Comparison of ENCODE assay signal across 10 cellular contexts in the genomic region with DNA sequence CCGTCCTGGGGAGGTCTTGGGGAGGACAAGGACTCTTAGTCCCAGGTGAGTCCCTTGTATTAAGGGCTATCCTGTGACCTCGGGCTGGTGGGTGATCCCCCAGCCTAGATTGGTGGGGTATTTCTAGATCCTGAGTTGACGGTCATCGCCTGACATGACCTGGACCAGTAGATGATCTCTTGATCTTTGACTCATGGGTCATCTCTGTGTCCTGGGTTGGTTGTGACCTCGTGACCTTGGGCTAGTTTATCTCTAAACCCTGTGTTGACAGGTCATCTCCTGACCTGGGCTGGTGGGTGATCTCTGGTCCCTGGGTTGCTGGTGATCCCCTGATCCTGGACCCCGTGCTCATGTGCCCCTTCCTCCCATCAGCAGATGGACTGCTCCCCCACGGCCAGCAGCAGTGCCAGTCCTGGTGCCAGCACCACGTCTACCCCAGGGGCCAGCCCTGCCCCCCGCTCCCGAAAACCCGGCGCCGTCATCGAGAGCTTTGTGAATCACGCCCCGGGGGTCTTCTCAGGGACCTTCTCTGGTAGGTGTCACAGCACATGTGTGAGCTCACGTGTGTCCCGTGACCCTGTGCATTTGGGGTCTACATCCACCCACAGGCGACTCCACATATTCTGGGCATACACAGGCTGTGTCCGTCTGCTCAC. TPM values are rescaled to one million over a fixed set of nuclear protein-coding genes. Genes with fewer than 3 reads are reported as not detected.
DNase-seq lines count a peak whose midpoint lies in the region; ATAC-seq and TF ChIP-seq lines count a peak whose summit lies in the region.
"Had no signal": no experiment of that assay in that cellular context is flagged by ENCODE, and none has a peak within 500 bp of the region (broad histone marks: within the 10 kb centered on the region; RNA-seq: fewer than 3 reads in every experiment).

No MANE protein-coding gene starts in this region.

- peak overlapping the region; percentile 73 for H3K27ac ChIP-seq in AG04450 (ENCODE audit: low read depth, low read length)
- peak overlapping the region; percentile 83 for H3K27ac ChIP-seq in osteoblast (ENCODE audit: low read depth, low read length)
- H3K27ac ChIP-seq: SJCRH30 had no signal

- H3K27ac Mint-ChIP-seq in endothelial cell (ENCODE audit: unreplicated experiment) = peak overlapping the region; percentile 24

- H3K4me1 ChIP-seq in NT2/D1 (ENCODE audit: insufficient read depth, insufficient read length) (peaks cover 35% of the 10 kb centered on the region), osteoblast (ENCODE audit: insufficient read depth, low read length) (peaks cover 35% of the 10 kb centered on the region)

- peak overlapping the region; percentile 87 for H3K4me2 ChIP-seq in osteoblast (ENCODE audit: insufficient read depth, low read length)

- no peaks in the 10 kb centered on the region; the same call in 1 of the 2 replicates for H3K9me3 ChIP-seq in AG04450 (ENCODE audit: control insufficient read depth, insufficient read depth, low read length)
- H3K9me3 ChIP-seq in NT2/D1 (ENCODE audit: insufficient read depth, low read length) = no peaks in the 10 kb centered on the region
- H3K9me3 ChIP-seq in osteoblast (ENCODE audit: low read depth, low read length) = no peaks in the 10 kb centered on the region
- H3K9me3 ChIP-seq: SJCRH30 had no signal

- no peak overlapping the region for H3K4me3 ChIP-seq in AG04450 (ENCODE audit: low read depth, low read length)
- no peak overlapping the region for H3K4me3 ChIP-seq in NT2/D1 (ENCODE audit: insufficient read length, low read depth)
- peak overlapping the region; percentile 80 for H3K4me3 ChIP-seq in osteoblast (ENCODE audit: insufficient read depth, low read length)
- H3K4me3 ChIP-seq: SJCRH30 had no signal

- H4K20me1 ChIP-seq in osteoblast (ENCODE audit: insufficient read depth, low read length) = peaks cover 56% of the 10 kb centered on the region

- CTCF ChIA-PET in AG04450 (lab: Charles Lee) = interaction anchor here (2.4 to 3.1 kb wide), 2 partner anchors 10 to 12 kb away, joined by 13 to 16 read pairs; no protein-coding TSS in a partner anchor

- peak overlapping the region; percentile 54 for H3K9ac ChIP-seq in NT2/D1 (ENCODE audit: insufficient read length, low read depth)

- H3K79me2 ChIP-seq in osteoblast (ENCODE audit: insufficient read depth, low read length) = peaks cover 67% of the 10 kb centered on the region

- TF ChIP-seq CTCF in AG04450 (IDR thresholded peaks at IDR 0.05; ENCODE audit: low read depth, low read length) (no peak), endothelial cell (IDR thresholded peaks at IDR 0.05; ENCODE audit: unreplicated experiment) (no peak), osteoblast (IDR thresholded peaks at IDR 0.05; ENCODE audit: extremely low read depth, low read depth, low read length) (no peak)

- H3K9me3 Mint-ChIP-seq in endothelial cell (ENCODE audit: unreplicated experiment) = no peaks in the 10 kb centered on the region

- H3K27me3 ChIP-seq in AG04450 (ENCODE audit: control insufficient read depth, insufficient read depth, low read length) (no peaks in the 10 kb centered on the region), NT2/D1 (ENCODE audit: insufficient read depth, insufficient read length) (no peaks in the 10 kb centered on the region), osteoblast (ENCODE audit: insufficient read depth, low read length) (no peaks in the 10 kb centered on the region)
- H3K27me3 ChIP-seq: brain microvascular endothelial cell, SJCRH30 had no signal

- ATAC-seq in GM21515 (IDR thresholded peaks at IDR 0.05; ENCODE audit: unreplicated experiment) = no peak
- no peak for ATAC-seq in GM18867 (IDR thresholded peaks at IDR 0.05; ENCODE audit: unreplicated experiment)

- no peak overlapping the region for H2AFZ ChIP-seq in osteoblast (ENCODE audit: low read length)

- H3K4me3 Mint-ChIP-seq in endothelial cell (ENCODE audit: unreplicated experiment) = peak overlapping the region; percentile 73

- peaks cover 22% of the 10 kb centered on the region for H3K36me3 Mint-ChIP-seq in endothelial cell (ENCODE audit: low read depth, unreplicated experiment)

- POLR2A ChIA-PET in AG04450 (lab: Yijun Ruan, JAX) = interaction anchor here (7.4 kb wide), 1 partner anchor 12 kb away, joined by 241 read pairs; a partner anchor contains a TSS

- peaks cover 20% of the 10 kb centered on the region for H3K27me3 Mint-ChIP-seq in endothelial cell (ENCODE audit: unreplicated experiment)

- peaks cover 70% of the 10 kb centered on the region for H3K36me3 ChIP-seq in NT2/D1 (ENCODE audit: insufficient read depth, insufficient read length, low read length)
- peaks cover 57% of the 10 kb centered on the region for H3K36me3 ChIP-seq in osteoblast (ENCODE audit: insufficient read depth, low read length)

- no peak for DNase-seq in AG04450 (ENCODE audit: low read depth, low spot score)
- DNase-seq in NT2/D1 (ENCODE audit: low read depth, low spot score) = no peak
- DNase-seq in endothelial cell (ENCODE audit: low spot score) = no peak
- no peak for DNase-seq in osteoblast (ENCODE audit: insufficient read length, low spot score, missing footprints)
- no peak for DNase-seq in stimulated activated CD4-positive, alpha-beta T cell treated with anti-CD3 and anti-CD28 coated beads, Interleukin-4, amount 100 ng/mL, for 24 hours
- DNase-seq in NCI-H1436 treated with DMSO at 0.1 percent for 48 hours (lab: John Stamatoyannopoulos, UW) = no peak
- DNase-seq: brain microvascular endothelial cell, SJCRH30 had no signal

- H3K4me1 Mint-ChIP-seq in endothelial cell (ENCODE audit: unreplicated experiment) = peaks cover 29% of the 10 kb centered on the region

RNA-seq across cellular contexts. Expression of a gene that starts 6.3 kb away (rescaled TPM):
- 6.6 and 10.6 TPM in 2 replicates for polyA plus RNA-seq in AG04450 (2011; rRNA removed)
- polyA minus RNA-seq in AG04450 (2011; rRNA and poly(A)+ RNA removed) = 16.1 and 21.3 TPM in 2 replicates
- total RNA-seq in endothelial cell (ENCODE audit: unreplicated experiment) (204 TPM), osteoblast (14.4 and 19.9 TPM in 2 replicates)

RNA-seq across cellular contexts. Expression of a gene that starts 13.1 kb away (rescaled TPM):
- polyA plus RNA-seq in AG04450 (2011; rRNA removed) = 36.4 and 55.1 TPM in 2 replicates
- polyA minus RNA-seq in AG04450 (2011; rRNA and poly(A)+ RNA removed) = 19.4 and 21.4 TPM in 2 replicates
- total RNA-seq in endothelial cell (ENCODE audit: unreplicated experiment) = 175 TPM
- 12.4 and 13.8 TPM in 2 replicates for total RNA-seq in osteoblast

RNA-seq across cellular contexts. Expression of a gene that starts 14.5 kb away (rescaled TPM):
- 269 and 274 TPM in 2 replicates for polyA plus RNA-seq in AG04450 (2011; rRNA removed)
- 121 and 143 TPM in 2 replicates for polyA minus RNA-seq in AG04450 (2011; rRNA and poly(A)+ RNA removed)
- total RNA-seq in endothelial cell (ENCODE audit: unreplicated experiment) = 315 TPM
- 300 and 380 TPM in 2 replicates for total RNA-seq in osteoblast

RNA-seq across cellular contexts. Expression of a gene that starts 16.9 kb away (rescaled TPM):
- 1.1 and 1.6 TPM in 2 replicates for polyA plus RNA-seq in AG04450 (2011; rRNA removed)
- 0.55 and 0.91 TPM in 2 replicates for polyA minus RNA-seq in AG04450 (2011; rRNA and poly(A)+ RNA removed)
- total RNA-seq in endothelial cell (ENCODE audit: unreplicated experiment) (10.4 TPM), osteoblast (1.8 and 2.9 TPM in 2 replicates)

RNA-seq across cellular contexts. Expression of a gene that starts 20.7 kb away (rescaled TPM):
- 16.6 and 29.1 TPM in 2 replicates for polyA plus RNA-seq in AG04450 (2011; rRNA removed)
- polyA minus RNA-seq in AG04450 (2011; rRNA and poly(A)+ RNA removed) = 3.8 and 4.7 TPM in 2 replicates
- 22.7 TPM for total RNA-seq in endothelial cell (ENCODE audit: unreplicated experiment)
- total RNA-seq in osteoblast = 21.8 and 25.0 TPM in 2 replicates

Comparison
In these comparisons a context has a peak if more than half of its experiments do, and no peak if none do; other contexts are left out.
1. RNA of a gene that starts 13.1 kb away (total RNA-seq): 175 TPM in endothelial cell (single experiment); 12.4 to 13.8 TPM in osteoblast; every median in the first group is over 10 times any median in the second.